In genomic region chr20:54573838-54574237, GRCh38 we compare ENCODE assay signal across 1 cellular context.
TF ChIP-seq lines count a peak whose summit lies in the region.

No MANE protein-coding gene starts in this region.

TF ChIP-seq in GM23338, 12 proteins besides CTCF, POLR2A, EP300 and RAD21 (continued from another document):
- no peak for TF ChIP-seq STAT1 (IDR thresholded peaks at IDR 0.05; ENCODE audit: unreplicated experiment)
- TF ChIP-seq ETS1 (IDR thresholded peaks at IDR 0.05): no peak
- no peak for TF ChIP-seq REST (IDR thresholded peaks at IDR 0.05; ENCODE audit: unreplicated experiment)
TF ChIP-seq in GM23338: peak in this region for 0.
